9 cellular contexts compared by ENCODE assay signal in the genomic region with DNA sequence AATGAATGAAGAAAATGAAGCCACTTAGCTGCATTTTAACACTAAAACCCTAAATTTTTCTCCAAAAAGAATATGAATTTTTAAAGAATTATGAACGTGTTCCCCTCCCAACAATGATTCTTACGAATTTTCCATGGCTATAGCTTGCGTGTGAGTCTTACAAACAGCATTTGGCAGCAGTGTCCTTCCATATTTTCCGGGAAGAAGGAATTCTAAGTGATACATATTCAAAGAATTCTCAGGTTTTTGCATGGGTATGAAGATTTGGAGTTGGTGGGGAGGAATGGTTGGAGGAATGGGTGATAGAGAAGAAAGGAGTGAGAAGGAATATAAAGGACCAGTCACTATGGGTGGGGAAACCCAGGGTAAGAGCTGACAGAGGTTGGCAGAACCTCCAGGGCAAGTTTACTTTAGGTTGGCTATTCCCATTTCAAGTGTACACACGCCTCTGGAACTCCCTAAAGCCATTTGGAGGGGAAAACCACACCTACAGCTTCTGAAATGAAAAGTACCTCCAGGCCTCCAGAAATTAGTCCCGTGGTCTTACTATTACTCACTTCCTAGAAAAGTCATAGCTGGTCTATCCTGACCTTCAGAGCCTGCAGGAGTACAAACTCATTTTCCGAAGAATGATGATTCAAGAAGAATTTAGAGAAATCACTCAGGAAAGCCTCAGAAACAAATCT.
DNase-seq lines count a peak whose midpoint lies in the region; ATAC-seq, FAIRE-seq and TF ChIP-seq lines count a peak whose summit lies in the region.
"Had no signal": no experiment of that assay in that cellular context is flagged by ENCODE, and none has a peak within 500 bp of the region (broad histone marks: within the 10 kb centered on the region; RNA-seq: fewer than 3 reads in every experiment).

No MANE protein-coding gene starts in this region.

- H3K4me3 Mint-ChIP-seq in activated T-helper 1 cell treated with anti-CD3 and anti-CD28 coated beads, Interleukin-12 subunit alpha, Interleukin-12 subunit beta, Interleukin-2, Interleukin-4 antibody, amounts not matched to agents 30 ng/mL and 10 ng/mL and 1 ng/mL, durations not matched to agents 14 hours and 24 hours and 36 hours: no peak overlapping the region
- H3K4me3 Mint-ChIP-seq in progenitor cell of endocrine pancreas (ENCODE audit: low read depth): no peak overlapping the region
- H3K4me3 Mint-ChIP-seq: naive thymus-derived CD8-positive, alpha-beta T cell had no signal

- DNase-seq in AG08396 (ENCODE audit: low spot score) (peak; percentile 53), iris pigment epithelial cell (ENCODE audit: low read depth) (peak; percentile 81), GM12892 (ENCODE audit: insufficient read length) (no peak), OCI-M1 (lab: John Stamatoyannopoulos, UW) (no peak), progenitor cell of endocrine pancreas (ENCODE audit: low spot score, unreplicated experiment) (no peak)
- no peak for DNase-seq in activated T-helper 1 cell treated with anti-CD3 and anti-CD28 coated beads, Interleukin-12 subunit alpha, Interleukin-12 subunit beta, Interleukin-2, Interleukin-4 antibody, amounts not matched to agents 30 ng/mL and 10 ng/mL and 1 ng/mL, durations not matched to agents 14 hours and 24 hours and 36 hours (ENCODE audit: low spot score)
- DNase-seq: naive thymus-derived CD8-positive, alpha-beta T cell had no signal

- H3K4me1 Mint-ChIP-seq in activated T-helper 1 cell treated with anti-CD3 and anti-CD28 coated beads, Interleukin-12 subunit alpha, Interleukin-12 subunit beta, Interleukin-2, Interleukin-4 antibody, amounts not matched to agents 30 ng/mL and 10 ng/mL and 1 ng/mL, durations not matched to agents 14 hours and 24 hours and 36 hours (ENCODE audit: low read depth): peaks cover 19% of the 10 kb centered on the region
- peaks cover 2% of the 10 kb centered on the region for H3K4me1 Mint-ChIP-seq in progenitor cell of endocrine pancreas (ENCODE audit: low read depth)
- H3K4me1 Mint-ChIP-seq: naive thymus-derived CD8-positive, alpha-beta T cell had no signal

- FAIRE-seq in GM12892 (lab: Jason Lieb, UNC): no peak

- H3K27ac Mint-ChIP-seq in activated T-helper 1 cell treated with anti-CD3 and anti-CD28 coated beads, Interleukin-12 subunit alpha, Interleukin-12 subunit beta, Interleukin-2, Interleukin-4 antibody, amounts not matched to agents 30 ng/mL and 10 ng/mL and 1 ng/mL, durations not matched to agents 14 hours and 24 hours and 36 hours: peak overlapping the region; percentile 91
- no peak overlapping the region for H3K27ac Mint-ChIP-seq in progenitor cell of endocrine pancreas
- H3K27ac Mint-ChIP-seq: naive thymus-derived CD8-positive, alpha-beta T cell had no signal

- intact Hi-C loops in activated T-helper 1 cell treated with anti-CD3 and anti-CD28 coated beads, Interleukin-12 subunit alpha, Interleukin-12 subunit beta, Interleukin-2, Interleukin-4 antibody, amounts not matched to agents 30 ng/mL and 10 ng/mL and 1 ng/mL, durations not matched to agents 14 hours and 24 hours and 36 hours (cut with micrococcal nuclease): loop anchor here (1.0 to 10.0 kb wide), 7 partner anchors 89 to 313 kb away; no protein-coding TSS in a partner anchor

- no peak for TF ChIP-seq POLR2A in GM12892 (IDR thresholded peaks at IDR 0.05; ENCODE audit: low read depth, low read length)

- peaks cover 4% of the 10 kb centered on the region for H3K36me3 Mint-ChIP-seq in activated T-helper 1 cell treated with anti-CD3 and anti-CD28 coated beads, Interleukin-12 subunit alpha, Interleukin-12 subunit beta, Interleukin-2, Interleukin-4 antibody, amounts not matched to agents 30 ng/mL and 10 ng/mL and 1 ng/mL, durations not matched to agents 14 hours and 24 hours and 36 hours (ENCODE audit: low read depth)
- no peaks in the 10 kb centered on the region for H3K36me3 Mint-ChIP-seq in progenitor cell of endocrine pancreas (ENCODE audit: insufficient read depth)
- H3K36me3 Mint-ChIP-seq: naive thymus-derived CD8-positive, alpha-beta T cell had no signal

- TF ChIP-seq CTCF in progenitor cell of endocrine pancreas (IDR thresholded peaks at IDR 0.05; ENCODE audit: unreplicated experiment): no peak

- ATAC-seq in GM21717 (IDR thresholded peaks at IDR 0.05; ENCODE audit: unreplicated experiment): peak; percentile 65
- no peak for ATAC-seq in HG03025 (IDR thresholded peaks at IDR 0.05; ENCODE audit: low FRiP score, unreplicated experiment)
- ATAC-seq: naive thymus-derived CD8-positive, alpha-beta T cell had no signal

- H3K9me3 Mint-ChIP-seq in activated T-helper 1 cell treated with anti-CD3 and anti-CD28 coated beads, Interleukin-12 subunit alpha, Interleukin-12 subunit beta, Interleukin-2, Interleukin-4 antibody, amounts not matched to agents 30 ng/mL and 10 ng/mL and 1 ng/mL, durations not matched to agents 14 hours and 24 hours and 36 hours: peaks cover 26% of the 10 kb centered on the region
- H3K9me3 Mint-ChIP-seq in progenitor cell of endocrine pancreas (ENCODE audit: low read depth): peaks cover 37% of the 10 kb centered on the region

- H3K27me3 Mint-ChIP-seq in activated T-helper 1 cell treated with anti-CD3 and anti-CD28 coated beads, Interleukin-12 subunit alpha, Interleukin-12 subunit beta, Interleukin-2, Interleukin-4 antibody, amounts not matched to agents 30 ng/mL and 10 ng/mL and 1 ng/mL, durations not matched to agents 14 hours and 24 hours and 36 hours (ENCODE audit: insufficient read depth): no peaks in the 10 kb centered on the region
- H3K27me3 Mint-ChIP-seq in progenitor cell of endocrine pancreas: no peaks in the 10 kb centered on the region

Comparison
In these comparisons a context has a peak if more than half of its experiments do, and no peak if none do; other contexts are left out.
1. DNase-seq: peak in AG08396 (single experiment) and iris pigment epithelial cell (single experiment); none in activated T-helper 1 cell treated with anti-CD3 and anti-CD28 coated beads, Interleukin-12 subunit alpha, Interleukin-12 subunit beta, Interleukin-2, Interleukin-4 antibody, amounts not matched to agents 30 ng/mL and 10 ng/mL and 1 ng/mL, durations not matched to agents 14 hours and 24 hours and 36 hours (single experiment), GM12892 (single experiment), OCI-M1 (single experiment) and progenitor cell of endocrine pancreas (single experiment).